3 cellular contexts compared by ENCODE assay signal in the genomic region with DNA sequence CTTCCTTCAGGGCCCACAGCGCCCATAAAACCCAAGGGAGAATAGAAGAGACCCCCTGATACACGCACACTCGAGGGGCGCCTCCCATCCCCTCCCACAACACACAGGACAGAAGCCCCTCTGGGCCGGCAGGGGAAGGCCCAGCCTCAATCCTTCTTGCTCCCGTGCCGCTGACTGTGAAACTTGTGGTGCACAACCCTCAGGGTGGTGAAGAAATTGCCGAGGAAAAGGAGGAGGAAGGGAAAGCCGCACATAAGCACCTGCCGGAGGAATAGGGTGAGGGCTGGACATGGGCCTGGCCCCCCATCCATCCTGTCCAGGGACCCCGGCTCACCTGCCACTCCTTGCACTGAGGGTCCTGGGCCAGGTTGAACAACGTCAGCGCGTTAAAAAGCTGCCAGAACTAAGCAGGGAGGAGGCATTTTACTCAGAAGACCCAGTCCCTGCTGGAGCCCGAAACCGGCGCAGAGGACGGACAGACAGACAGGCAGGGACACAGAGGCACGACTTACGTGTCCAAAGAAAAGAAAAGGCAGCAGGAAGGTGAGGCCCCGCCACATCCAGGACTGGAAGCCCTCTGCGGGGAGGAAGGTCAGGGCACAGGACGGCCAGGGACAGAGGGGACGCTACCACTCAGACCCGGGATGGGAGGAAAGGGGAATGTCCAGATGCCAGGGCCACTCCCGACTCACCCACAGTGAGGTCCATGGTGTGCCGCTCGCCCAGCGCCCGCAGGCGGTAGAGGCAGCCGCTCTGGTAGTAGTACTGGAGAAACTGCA.
TF ChIP-seq lines count a peak whose summit lies in the region.

No MANE protein-coding gene starts in this region.

TF ChIP-seq in SK-N-SH, 30 proteins besides CTCF, POLR2A, EP300 and RAD21 (continued from another document):
- TF ChIP-seq, protein P1, sequence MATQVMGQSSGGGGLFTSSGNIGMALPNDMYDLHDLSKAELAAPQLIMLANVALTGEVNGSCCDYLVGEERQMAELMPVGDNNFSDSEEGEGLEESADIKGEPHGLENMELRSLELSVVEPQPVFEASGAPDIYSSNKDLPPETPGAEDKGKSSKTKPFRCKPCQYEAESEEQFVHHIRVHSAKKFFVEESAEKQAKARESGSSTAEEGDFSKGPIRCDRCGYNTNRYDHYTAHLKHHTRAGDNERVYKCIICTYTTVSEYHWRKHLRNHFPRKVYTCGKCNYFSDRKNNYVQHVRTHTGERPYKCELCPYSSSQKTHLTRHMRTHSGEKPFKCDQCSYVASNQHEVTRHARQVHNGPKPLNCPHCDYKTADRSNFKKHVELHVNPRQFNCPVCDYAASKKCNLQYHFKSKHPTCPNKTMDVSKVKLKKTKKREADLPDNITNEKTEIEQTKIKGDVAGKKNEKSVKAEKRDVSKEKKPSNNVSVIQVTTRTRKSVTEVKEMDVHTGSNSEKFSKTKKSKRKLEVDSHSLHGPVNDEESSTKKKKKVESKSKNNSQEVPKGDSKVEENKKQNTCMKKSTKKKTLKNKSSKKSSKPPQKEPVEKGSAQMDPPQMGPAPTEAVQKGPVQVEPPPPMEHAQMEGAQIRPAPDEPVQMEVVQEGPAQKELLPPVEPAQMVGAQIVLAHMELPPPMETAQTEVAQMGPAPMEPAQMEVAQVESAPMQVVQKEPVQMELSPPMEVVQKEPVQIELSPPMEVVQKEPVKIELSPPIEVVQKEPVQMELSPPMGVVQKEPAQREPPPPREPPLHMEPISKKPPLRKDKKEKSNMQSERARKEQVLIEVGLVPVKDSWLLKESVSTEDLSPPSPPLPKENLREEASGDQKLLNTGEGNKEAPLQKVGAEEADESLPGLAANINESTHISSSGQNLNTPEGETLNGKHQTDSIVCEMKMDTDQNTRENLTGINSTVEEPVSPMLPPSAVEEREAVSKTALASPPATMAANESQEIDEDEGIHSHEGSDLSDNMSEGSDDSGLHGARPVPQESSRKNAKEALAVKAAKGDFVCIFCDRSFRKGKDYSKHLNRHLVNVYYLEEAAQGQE (IDR thresholded peaks at IDR 0.05; ENCODE audit: low read depth, low read length) = no peak
- TF ChIP-seq FOXJ3 (CRISPR knock-in tag; IDR thresholded peaks at IDR 0.05) (no peak), FOXM1 (IDR thresholded peaks at IDR 0.05; ENCODE audit: low read depth) (no peak), CHD2 (IDR thresholded peaks at IDR 0.05; ENCODE audit: low read length, partially characterized antibody) (no peak), EZH2phosphoT487 (IDR thresholded peaks at IDR 0.05; ENCODE audit: borderline replicate concordance, low read depth) (no peak), NRF1 (IDR thresholded peaks at IDR 0.05; ENCODE audit: low read depth, low read length) (no peak), FOSL2 (IDR thresholded peaks at IDR 0.05; ENCODE audit: borderline replicate concordance, low read depth) (no peak), JUND (IDR thresholded peaks at IDR 0.05) (no peak), GATA2 (CRISPR knock-in tag; IDR thresholded peaks at IDR 0.05) (no peak)
- TF ChIP-seq, protein P2, sequence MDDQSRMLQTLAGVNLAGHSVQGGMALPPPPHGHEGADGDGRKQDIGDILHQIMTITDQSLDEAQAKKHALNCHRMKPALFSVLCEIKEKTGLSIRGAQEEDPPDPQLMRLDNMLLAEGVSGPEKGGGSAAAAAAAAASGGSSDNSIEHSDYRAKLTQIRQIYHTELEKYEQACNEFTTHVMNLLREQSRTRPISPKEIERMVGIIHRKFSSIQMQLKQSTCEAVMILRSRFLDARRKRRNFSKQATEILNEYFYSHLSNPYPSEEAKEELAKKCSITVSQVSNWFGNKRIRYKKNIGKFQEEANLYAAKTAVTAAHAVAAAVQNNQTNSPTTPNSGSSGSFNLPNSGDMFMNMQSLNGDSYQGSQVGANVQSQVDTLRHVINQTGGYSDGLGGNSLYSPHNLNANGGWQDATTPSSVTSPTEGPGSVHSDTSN (IDR thresholded peaks at IDR 0.05) = no peak

TF ChIP-seq in SK-N-SH treated with all-trans-retinoic acid at 6 μM for 48 hours, 23 proteins besides CTCF, POLR2A, EP300 and RAD21 (continued from another document):
- TF ChIP-seq, protein P3, sequence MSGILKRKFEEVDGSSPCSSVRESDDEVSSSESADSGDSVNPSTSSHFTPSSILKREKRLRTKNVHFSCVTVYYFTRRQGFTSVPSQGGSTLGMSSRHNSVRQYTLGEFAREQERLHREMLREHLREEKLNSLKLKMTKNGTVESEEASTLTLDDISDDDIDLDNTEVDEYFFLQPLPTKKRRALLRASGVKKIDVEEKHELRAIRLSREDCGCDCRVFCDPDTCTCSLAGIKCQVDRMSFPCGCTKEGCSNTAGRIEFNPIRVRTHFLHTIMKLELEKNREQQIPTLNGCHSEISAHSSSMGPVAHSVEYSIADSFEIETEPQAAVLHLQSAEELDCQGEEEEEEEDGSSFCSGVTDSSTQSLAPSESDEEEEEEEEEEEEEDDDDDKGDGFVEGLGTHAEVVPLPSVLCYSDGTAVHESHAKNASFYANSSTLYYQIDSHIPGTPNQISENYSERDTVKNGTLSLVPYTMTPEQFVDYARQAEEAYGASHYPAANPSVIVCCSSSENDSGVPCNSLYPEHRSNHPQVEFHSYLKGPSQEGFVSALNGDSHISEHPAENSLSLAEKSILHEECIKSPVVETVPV (CRISPR knock-in tag; IDR thresholded peaks at IDR 0.05) = no peak
- TF ChIP-seq ZNF70 (CRISPR knock-in tag; IDR thresholded peaks at IDR 0.05) (no peak), ZNF8 (CRISPR knock-in tag; IDR thresholded peaks at IDR 0.05) (no peak)

TF ChIP-seq in PFSK-1, 5 proteins besides CTCF, POLR2A, EP300 and RAD21 (continued from another document):
- TF ChIP-seq, protein P1 (IDR thresholded peaks at IDR 0.05; ENCODE audit: insufficient read depth in 1 of 2, low read depth in 2 of 2, low read length in 2 of 2) = no peak
